ENCODE assay signal across 8 cellular contexts in the genomic region with DNA sequence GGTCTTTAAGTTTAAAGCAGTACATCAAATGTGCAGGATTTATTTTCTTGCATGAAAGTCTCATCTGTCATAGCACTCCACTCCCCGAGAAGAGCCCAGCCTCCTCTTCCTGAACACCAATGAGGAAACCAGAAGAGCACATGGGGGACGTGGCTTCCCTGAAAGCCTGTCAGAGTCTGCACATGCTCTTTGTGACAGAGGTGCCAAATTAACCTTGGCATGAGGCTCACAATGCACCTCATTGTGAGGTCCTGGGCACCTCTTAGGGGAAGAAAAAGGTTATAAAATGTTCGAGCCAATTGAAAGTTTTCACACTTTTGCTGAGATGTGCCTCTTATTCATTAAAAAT.
DNase-seq lines count a peak whose midpoint lies in the region; TF ChIP-seq lines count a peak whose summit lies in the region.

No MANE protein-coding gene starts in this region.

- H3K9ac ChIP-seq in SK-N-SH (no peak overlapping the region), fibroblast of lung (ENCODE audit: insufficient read depth, low read length) (no peak overlapping the region)

- H3K79me2 ChIP-seq in SK-N-SH (ENCODE audit: insufficient read depth) (no peaks in the 10 kb centered on the region), fibroblast of lung (ENCODE audit: control insufficient read depth, insufficient read depth, low read length) (no peaks in the 10 kb centered on the region)

- H3K27me3 ChIP-seq in SK-N-SH (ENCODE audit: insufficient read depth) (no peaks in the 10 kb centered on the region), fibroblast of lung (ENCODE audit: control insufficient read depth, insufficient read depth, low read length) (no peaks in the 10 kb centered on the region), neutrophil (no peaks in the 10 kb centered on the region)
- no peaks in the 10 kb centered on the region for H3K27me3 ChIP-seq in effector memory CD4-positive, alpha-beta T cell (replicated peaks; ENCODE audit: control insufficient read depth, insufficient read depth, low read length, poor library complexity, severe bottlenecking)

- CTCF ChIA-PET in SK-N-SH (lab: Yijun Ruan, JAX): no interaction called here

- no peak for TF ChIP-seq EP300 in SK-N-SH (IDR thresholded peaks at IDR 0.05; ENCODE audit: borderline replicate concordance in 1 of 2, low read depth in 1 of 2, low read length in 1 of 2)

- no peaks in the 10 kb centered on the region for H3K9me3 ChIP-seq in SK-N-SH
- H3K9me3 ChIP-seq in fibroblast of lung (ENCODE audit: control insufficient read depth, insufficient read depth, low read depth, low read length): no peaks in the 10 kb centered on the region
- no peaks in the 10 kb centered on the region for H3K9me3 ChIP-seq in neutrophil
- H3K9me3 ChIP-seq in effector memory CD4-positive, alpha-beta T cell (ENCODE audit: control insufficient read depth, low read length): no peaks in the 10 kb centered on the region

- H2AFZ ChIP-seq in SK-N-SH (ENCODE audit: low read depth): peak overlapping the region; percentile 67; the same call in 1 of the 2 replicates
- peak overlapping the region; percentile 89 for H2AFZ ChIP-seq in fibroblast of lung (ENCODE audit: low read length)

- 73% methylated on average over 1 of the region's 3 CpGs for WGBS in SK-N-SH (ENCODE audit: low lambda C conversion rate)

- H3K4me3 ChIP-seq in GM08714 (ENCODE audit: low read length) (peak overlapping the region; percentile 42; the same call in 1 of the 2 replicates), SK-N-SH (ENCODE audit: low read depth in 2 of 2, low read length in 1 of 2) (peak overlapping the region; percentile 31 to 40), fibroblast of lung (replicated peaks in 1 of 4; ENCODE audit: control extremely low read depth in 1 of 4, insufficient read depth in 1 of 4, low read depth in 3 of 4, low read length in 4 of 4) (peak overlapping the region; percentile 44 to 64 (median 50)), neutrophil (ENCODE audit: low read depth in 1 of 2, low read length in 1 of 2) (no peak overlapping the region)
- H3K4me3 ChIP-seq in effector memory CD4-positive, alpha-beta T cell (ENCODE audit: insufficient read depth, low read depth, low read length, poor library complexity, severe bottlenecking): no peak overlapping the region

- TF ChIP-seq CTCF in SK-N-SH (IDR thresholded peaks at IDR 0.05): no peak
- TF ChIP-seq CTCF in fibroblast of lung (conservative IDR thresholded peaks at IDR 0.05 in 1 of 2, IDR thresholded peaks at IDR 0.05 in 1 of 2; ENCODE audit: low read depth in 1 of 2, low read length in 2 of 2): no peak
- TF ChIP-seq CTCF in neutrophil (IDR thresholded peaks at IDR 0.05): no peak

- no peaks in the 10 kb centered on the region for H3F3A ChIP-seq in SK-N-SH (replicated peaks; ENCODE audit: insufficient read depth)

- POLR2A ChIA-PET in SK-N-SH (lab: Yijun Ruan, JAX): no interaction called here

- no peaks in the 10 kb centered on the region for H3K36me3 ChIP-seq in SK-N-SH (replicated peaks in 1 of 2; ENCODE audit: control insufficient read depth in 1 of 2, insufficient read depth in 2 of 2, low read length in 1 of 2)
- H3K36me3 ChIP-seq in fibroblast of lung (ENCODE audit: control insufficient read depth, insufficient read depth, low read length): no peaks in the 10 kb centered on the region
- no peaks in the 10 kb centered on the region for H3K36me3 ChIP-seq in neutrophil
- no peaks in the 10 kb centered on the region for H3K36me3 ChIP-seq in effector memory CD4-positive, alpha-beta T cell (ENCODE audit: control insufficient read depth, insufficient read depth, low read length)

- no peak for TF ChIP-seq RAD21 in SK-N-SH (IDR thresholded peaks at IDR 0.05; ENCODE audit: low read length)

- H4K20me1 ChIP-seq in SK-N-SH (ENCODE audit: insufficient read depth) (no peaks in the 10 kb centered on the region), fibroblast of lung (ENCODE audit: control insufficient read depth, extremely low read depth, insufficient read depth, low read length) (no peaks in the 10 kb centered on the region)

- H3K4me1 ChIP-seq in SK-N-SH (ENCODE audit: control insufficient read depth in 1 of 2, insufficient read depth in 2 of 2, low read depth in 1 of 2, low read length in 1 of 2) (peaks cover 0 to 2% of the 10 kb centered on the region in 2 experiments; a peak in 1 of 4 replicates), fibroblast of lung (ENCODE audit: control insufficient read depth, extremely low read depth, insufficient read depth, low read length) (no peaks in the 10 kb centered on the region), neutrophil (ENCODE audit: control insufficient read depth in 1 of 2, insufficient read depth in 1 of 2, low read depth in 1 of 2, low read length in 1 of 2) (peaks cover 6 to 34% of the 10 kb centered on the region in 2 experiments)
- peaks cover 7% of the 10 kb centered on the region for H3K4me1 ChIP-seq in effector memory CD4-positive, alpha-beta T cell (ENCODE audit: control insufficient read depth, insufficient read depth, low read length, poor library complexity, severe bottlenecking)

- H3K4me2 ChIP-seq in SK-N-SH (peak overlapping the region; percentile 69), fibroblast of lung (ENCODE audit: extremely low read depth, insufficient read depth, low read length) (peak overlapping the region; percentile 95)

- peak; percentile 16 for DNase-seq in LoVo (ENCODE audit: low spot score)
- peak; percentile 66 for DNase-seq in SK-N-SH
- peak; percentile 45 to 54 for DNase-seq in fibroblast of lung (ENCODE audit: low read depth in 2 of 2)
- DNase-seq in effector memory CD4-positive, alpha-beta T cell: no peak
- no peak for DNase-seq in effector CD4-positive, alpha-beta T cell
- no peak for DNase-seq in germinal center (ENCODE audit: low spot score)

- no peaks in the 10 kb centered on the region for H3K9me2 ChIP-seq in SK-N-SH

- H3K27ac ChIP-seq in SK-N-SH (ENCODE audit: low read depth in 2 of 2, low read length in 1 of 2): no peak overlapping the region
- H3K27ac ChIP-seq in fibroblast of lung (ENCODE audit: insufficient read depth, low read length): no peak overlapping the region
- H3K27ac ChIP-seq in neutrophil: peak overlapping the region; percentile 63
- no peak overlapping the region for H3K27ac ChIP-seq in effector memory CD4-positive, alpha-beta T cell (ENCODE audit: insufficient read depth, low read length, poor library complexity, severe bottlenecking)

TF ChIP-seq in SK-N-SH, 30 proteins besides CTCF, POLR2A, EP300 and RAD21:
- TF ChIP-seq GATA2 (CRISPR knock-in tag; IDR thresholded peaks at IDR 0.05) (no peak), FOXM1 (IDR thresholded peaks at IDR 0.05; ENCODE audit: low read depth) (no peak), MXI1 (IDR thresholded peaks at IDR 0.05; ENCODE audit: low read depth, low read length) (peak; percentile 96), JUND (IDR thresholded peaks at IDR 0.05) (no peak), NRF1 (IDR thresholded peaks at IDR 0.05; ENCODE audit: low read depth, low read length) (no peak), SIN3A (IDR thresholded peaks at IDR 0.05; ENCODE audit: borderline replicate concordance, low read depth, low read length) (peak; percentile 50; the same call in 1 of the 2 replicates), ELF1 (IDR thresholded peaks at IDR 0.05) (no peak)
- TF ChIP-seq, protein P1, sequence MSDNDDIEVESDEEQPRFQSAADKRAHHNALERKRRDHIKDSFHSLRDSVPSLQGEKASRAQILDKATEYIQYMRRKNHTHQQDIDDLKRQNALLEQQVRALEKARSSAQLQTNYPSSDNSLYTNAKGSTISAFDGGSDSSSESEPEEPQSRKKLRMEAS (IDR thresholded peaks at IDR 0.05; ENCODE audit: low read depth): peak; percentile 46; the same call in 1 of the 2 replicates
- TF ChIP-seq, protein P2, sequence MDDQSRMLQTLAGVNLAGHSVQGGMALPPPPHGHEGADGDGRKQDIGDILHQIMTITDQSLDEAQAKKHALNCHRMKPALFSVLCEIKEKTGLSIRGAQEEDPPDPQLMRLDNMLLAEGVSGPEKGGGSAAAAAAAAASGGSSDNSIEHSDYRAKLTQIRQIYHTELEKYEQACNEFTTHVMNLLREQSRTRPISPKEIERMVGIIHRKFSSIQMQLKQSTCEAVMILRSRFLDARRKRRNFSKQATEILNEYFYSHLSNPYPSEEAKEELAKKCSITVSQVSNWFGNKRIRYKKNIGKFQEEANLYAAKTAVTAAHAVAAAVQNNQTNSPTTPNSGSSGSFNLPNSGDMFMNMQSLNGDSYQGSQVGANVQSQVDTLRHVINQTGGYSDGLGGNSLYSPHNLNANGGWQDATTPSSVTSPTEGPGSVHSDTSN (IDR thresholded peaks at IDR 0.05): 0 out of 2 replicates have a peak, but pooled peaks have one; percentile 8

Comparison
In these comparisons a context has a peak if more than half of its experiments do, and no peak if none do; other contexts are left out.
1. H3K4me3 ChIP-seq: peak in GM08714 (single experiment), SK-N-SH (2 of 2) and fibroblast of lung (4 of 4); none in neutrophil (0 of 2) and effector memory CD4-positive, alpha-beta T cell (single experiment).
2. DNase-seq: peak in LoVo (single experiment), SK-N-SH (single experiment) and fibroblast of lung (2 of 2); none in effector memory CD4-positive, alpha-beta T cell (0 of 3), effector CD4-positive, alpha-beta T cell (single experiment) and germinal center (single experiment).